Comparison of ENCODE assay signal across 15 cellular contexts in the genomic region with DNA sequence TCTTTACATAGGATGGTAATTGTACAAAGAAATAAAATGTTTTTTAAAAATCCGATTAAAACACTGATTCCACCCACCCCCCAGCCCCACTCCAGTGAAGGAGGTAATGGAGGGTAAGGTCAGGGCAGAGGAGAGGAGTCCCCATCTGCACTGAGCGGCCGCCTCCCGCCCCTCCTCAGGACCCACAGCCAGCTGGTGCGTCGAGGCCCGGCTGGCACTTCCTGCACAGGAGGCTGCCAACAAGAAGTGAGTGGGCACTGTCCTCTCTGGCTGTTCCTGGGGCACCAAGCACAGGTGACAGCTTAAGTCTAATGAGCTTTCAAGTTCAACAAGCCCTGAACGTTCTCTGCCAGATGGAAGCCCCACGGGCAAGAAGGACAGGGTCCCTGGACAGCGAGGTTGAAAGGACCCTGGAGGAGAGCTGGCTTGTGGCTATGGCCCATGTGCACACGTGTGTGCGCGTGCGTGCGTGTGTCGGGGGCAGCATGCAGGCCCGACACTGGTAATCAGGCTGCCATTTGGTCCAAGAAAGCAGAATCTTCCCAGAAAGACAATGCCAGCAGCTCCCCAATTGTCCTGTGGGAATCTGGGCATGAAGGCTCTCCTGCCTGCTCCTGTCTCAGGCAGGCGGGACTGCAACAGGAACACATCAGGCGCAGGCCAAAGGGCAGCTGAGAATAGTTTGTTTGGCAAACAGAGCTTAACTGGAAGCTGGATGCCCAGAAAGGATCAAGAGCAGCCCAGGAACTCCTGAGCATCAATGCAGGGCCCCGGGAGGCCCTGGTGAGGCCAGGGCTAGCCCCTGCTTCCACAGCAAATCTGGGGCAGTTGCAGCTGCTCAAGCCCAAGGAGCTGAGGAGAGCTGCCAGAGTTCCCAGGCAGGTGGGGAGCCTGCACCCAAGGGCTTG. TPM values are rescaled to one million over a fixed set of nuclear protein-coding genes. Genes with fewer than 3 reads are reported as not detected.
DNase-seq lines count a peak whose midpoint lies in the region; ATAC-seq and TF ChIP-seq lines count a peak whose summit lies in the region.
"Had no signal": no experiment of that assay in that cellular context is flagged by ENCODE, and none has a peak within 500 bp of the region (broad histone marks: within the 10 kb centered on the region; RNA-seq: fewer than 3 reads in every experiment).

No MANE protein-coding gene starts in this region.

- peaks cover 0 to 34% (median 20%) of the 10 kb centered on the region in 4 donors for H3K4me1 ChIP-seq in right lobe of liver
- H3K4me1 ChIP-seq in smooth muscle cell (ENCODE audit: low read depth) = peaks cover 16% of the 10 kb centered on the region
- H3K4me1 ChIP-seq: BE2C had no signal

- peak overlapping the region; percentile 31 to 33 (median 31) for H3K27ac ChIP-seq in right lobe of liver
- peak overlapping the region; percentile 97 for H3K27ac ChIP-seq in smooth muscle cell (ENCODE audit: low read depth)

- H3K4me3 Mint-ChIP-seq in HFFc6 (no peak overlapping the region), MCF 10A (ENCODE audit: unreplicated experiment) (no peak overlapping the region)

- DNase-seq in HFFc6 (no peak), MCF 10A (ENCODE audit: unreplicated experiment) (no peak), right lobe of liver (peak in 2 of 3 donors; percentile 61 to 72), smooth muscle cell (lab: John Stamatoyannopoulos, UW; ENCODE audit: unreplicated experiment) (no peak), MG63 (no peak), NCI-H2227 (lab: John Stamatoyannopoulos, UW; ENCODE audit: unreplicated experiment) (no peak)
- DNase-seq: activated CD4-positive, alpha-beta T cell treated with anti-CD3 and anti-CD28 coated beads, Interleukin-2, amount 50 U/mL, for 48 hours; activated naive CD4-positive, alpha-beta T cell treated with Interleukin-2 at 50 U/mL for 16 hours; BE2C; effector CD8-positive, alpha-beta T cell; mucosa of descending colon; NCI-H1436; stimulated activated naive CD4-positive, alpha-beta T cell had no signal

- no peak for TF ChIP-seq POLR2A in right lobe of liver (IDR thresholded peaks at IDR 0.05)

- H3K36me3 ChIP-seq in right lobe of liver (peaks cover 0 to 47% (median 19%) of the 10 kb centered on the region in 4 donors), smooth muscle cell (ENCODE audit: low read depth) (no peaks in the 10 kb centered on the region), MG63 (peaks cover 92% of the 10 kb centered on the region)

- H3K4me3 ChIP-seq in right lobe of liver (no peak overlapping the region), smooth muscle cell (no peak overlapping the region), MG63 (no peak overlapping the region)
- H3K4me3 ChIP-seq: mucosa of descending colon had no signal

- H3K27me3 Mint-ChIP-seq in HFFc6 (ENCODE audit: insufficient read depth) (peaks cover 15% of the 10 kb centered on the region), MCF 10A (ENCODE audit: insufficient read depth, unreplicated experiment) (no peaks in the 10 kb centered on the region)

- H3K79me2 ChIP-seq in smooth muscle cell (ENCODE audit: low read depth) = peaks cover 40% of the 10 kb centered on the region

- no peak for TF ChIP-seq CTCF in HFFc6 (IDR thresholded peaks at IDR 0.05)
- TF ChIP-seq CTCF in MCF 10A (IDR thresholded peaks at IDR 0.05; ENCODE audit: unreplicated experiment) = no peak
- TF ChIP-seq CTCF in right lobe of liver (IDR thresholded peaks at IDR 0.05) = no peak
- TF ChIP-seq CTCF in smooth muscle cell (IDR thresholded peaks at IDR 0.05; ENCODE audit: borderline replicate concordance, insufficient read depth, poor library complexity, severe bottlenecking) = no peak

- H3K27me3 ChIP-seq in right lobe of liver (no peaks in the 10 kb centered on the region), smooth muscle cell (ENCODE audit: low read depth) (no peaks in the 10 kb centered on the region), MG63 (no peaks in the 10 kb centered on the region)
- H3K27me3 ChIP-seq: BE2C had no signal

- CTCF ChIA-PET in MCF 10A (lab: Yijun Ruan, JAX) = interaction anchor here (0.5 to 0.9 kb wide), 4 partner anchors 33 to 203 kb away, joined by 3 to 5 read pairs (median 3); no protein-coding TSS in a partner anchor

- H3K36me3 Mint-ChIP-seq in HFFc6 (ENCODE audit: low read depth) (peaks cover 16% of the 10 kb centered on the region), MCF 10A (ENCODE audit: insufficient read depth, unreplicated experiment) (peaks cover 72% of the 10 kb centered on the region)

- peaks cover 93% of the 10 kb centered on the region for H4K20me1 ChIP-seq in smooth muscle cell (ENCODE audit: low read depth)

- H3F3A ChIP-seq in smooth muscle cell (ENCODE audit: low read depth) = peaks cover 20% of the 10 kb centered on the region

- no peaks in the 10 kb centered on the region for H3K9me3 Mint-ChIP-seq in HFFc6
- H3K9me3 Mint-ChIP-seq in MCF 10A (ENCODE audit: unreplicated experiment) = no peaks in the 10 kb centered on the region

- peak overlapping the region; percentile 76 for H3K4me2 ChIP-seq in smooth muscle cell

- WGBS in right lobe of liver (ENCODE audit: insufficient coverage, low coverage, low lambda C conversion rate, missing lambda C conversion rate) = 38% methylated on average over 6 of the region's 20 CpGs
- WGBS in smooth muscle cell (ENCODE audit: low lambda C conversion rate) = 97% methylated on average over 19 of the region's 20 CpGs

- H3K4me1 Mint-ChIP-seq in HFFc6 (ENCODE audit: low read depth) (peaks cover 60% of the 10 kb centered on the region), MCF 10A (ENCODE audit: insufficient read depth, unreplicated experiment) (peaks cover 31% of the 10 kb centered on the region)

- H3K9me3 ChIP-seq in right lobe of liver = no peaks in the 10 kb centered on the region
- no peaks in the 10 kb centered on the region for H3K9me3 ChIP-seq in smooth muscle cell (replicated peaks; ENCODE audit: low read depth)
- H3K9me3 ChIP-seq in MG63 = no peaks in the 10 kb centered on the region
- H3K9me3 ChIP-seq: BE2C, mucosa of descending colon had no signal

- peak overlapping the region; percentile 49 for H3K9ac ChIP-seq in smooth muscle cell (ENCODE audit: low read depth)

- H3K27ac Mint-ChIP-seq in HFFc6 (peak overlapping the region; percentile 96), MCF 10A (ENCODE audit: low read depth, unreplicated experiment) (no peak overlapping the region)

- POLR2A ChIA-PET in MCF 10A (lab: Yijun Ruan, JAX) = interaction anchor here (0.6 kb wide), 5 partner anchors 69 to 843 kb away, joined by 3 to 6 read pairs (median 4); no protein-coding TSS in a partner anchor

- intact Hi-C loops in MCF 10A (cut with micrococcal nuclease) (no loop called here), right lobe of liver (cut with DNase I) (loop anchor here in 1 of 2 donors (10.0 kb wide), 1 partner anchor 307 kb away; no protein-coding TSS in a partner anchor)

- ATAC-seq in right lobe of liver = peak; percentile 56 to 72 (median 68)
- ATAC-seq in HG02763 (IDR thresholded peaks at IDR 0.05; ENCODE audit: unreplicated experiment) = no peak
- no peak for ATAC-seq in GM19455 (IDR thresholded peaks at IDR 0.05; ENCODE audit: unreplicated experiment)
- ATAC-seq: mucosa of descending colon had no signal

- no peak overlapping the region for H2AFZ ChIP-seq in smooth muscle cell (ENCODE audit: low read depth)

- BruUV-seq in MCF 10A (replicated peaks; lab: Mats Ljungman, UMichigan) = TSS peak; percentile 15

RNA-seq across cellular contexts. Expression of a gene that starts 15.1 kb away (rescaled TPM):
- total RNA-seq in HFFc6 (2021; fragmentation: NEBNext Ultra II Directional; extraction: Animal tissue kit (Norgen Biotek cat#: 25700)) = under 1 TPM in 3 of 6 experiments, not detected in 3; 0.13 to 0.37 (median 0.14) TPM
- 0.96 and 1.1 TPM in 2 replicates for total RNA-seq in MCF 10A (2022)
- total RNA-seq in right lobe of liver = under 1 TPM in 3 of 6 experiments, not detected in 3; 0.20 to 0.25 (median 0.22) TPM
- total RNA-seq in smooth muscle cell = 3.6 and 4.0 TPM in 2 replicates
- polyA plus RNA-seq in smooth muscle cell = 3.1 and 10.3 TPM in 2 replicates
- total RNA-seq in MG63 (2014; rRNA removed; shearing (Covaris generic); ENCODE audit: low replicate concordance) = not detected in 2 replicates

RNA-seq across cellular contexts. Expression of a gene that starts 46.6 kb away (rescaled TPM):
- total RNA-seq in HFFc6 (2021; fragmentation: NEBNext Ultra II Directional; extraction: Animal tissue kit (Norgen Biotek cat#: 25700)) = 10 to 100 TPM in 4 of 6 experiments, 1 to 10 TPM in 2; 3.4 to 18.0 (median 13.1) TPM
- total RNA-seq in MCF 10A (2022) (3.7 and 7.7 TPM in 2 replicates), right lobe of liver (1 to 10 TPM; 1.7 to 6.7 (median 2.4) TPM), smooth muscle cell (56.6 and 72.0 TPM in 2 replicates)
- 92.5 and 122 TPM in 2 replicates for polyA plus RNA-seq in smooth muscle cell
- total RNA-seq in MG63 (2014; rRNA removed; shearing (Covaris generic); ENCODE audit: low replicate concordance) = 0.44 and 0.56 TPM in 2 replicates

Comparison
In these comparisons a context has a peak if more than half of its experiments do, and no peak if none do; other contexts are left out.
1. DNase-seq: peak in right lobe of liver (2 of 3); none in HFFc6 (single experiment), MCF 10A (single experiment), smooth muscle cell (single experiment), MG63 (single experiment) and NCI-H2227 (single experiment).
2. ATAC-seq: peak in right lobe of liver (4 of 4); none in HG02763 (single experiment) and GM19455 (single experiment).